10 cellular contexts compared by ENCODE assay signal in the genomic region with DNA sequence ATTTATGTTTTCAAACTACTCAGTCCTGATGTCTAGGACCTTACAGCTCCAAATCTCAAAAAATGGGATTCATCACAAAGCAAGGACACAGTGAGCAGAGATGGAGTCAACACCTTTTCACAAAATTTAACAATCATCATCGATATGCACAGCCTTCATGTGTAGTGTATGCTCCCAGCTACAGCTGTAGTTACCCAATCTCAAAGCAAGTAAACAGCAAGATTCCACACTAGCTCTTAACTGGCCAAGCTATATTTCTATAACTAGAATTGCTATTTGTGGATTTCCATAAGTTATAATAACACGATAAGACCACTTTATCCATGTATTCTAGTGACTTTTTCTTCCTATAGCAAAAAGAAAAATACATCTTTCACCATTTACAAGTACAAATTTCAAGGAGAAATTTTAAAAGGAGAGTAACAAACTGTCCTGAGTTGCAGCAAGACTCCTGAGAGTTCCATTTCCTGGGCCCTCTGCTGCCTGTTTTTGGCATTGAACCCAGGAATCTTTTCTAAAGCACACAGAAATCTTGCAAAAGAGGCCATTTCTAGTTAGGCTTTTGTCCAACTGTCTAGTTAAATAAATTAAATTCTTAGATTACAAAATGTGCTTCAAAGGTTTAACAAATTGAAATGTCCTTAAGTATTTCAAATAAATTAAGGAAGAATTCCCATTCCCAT.
A peak's percentile ranks its signal among the peaks of the same experiment; 100 is the strongest.
DNase-seq lines count a peak whose midpoint lies in the region; ATAC-seq and TF ChIP-seq lines count a peak whose summit lies in the region.
"Had no signal": no experiment of that assay in that cellular context is flagged by ENCODE, and none has a peak within 500 bp of the region (broad histone marks: within the 10 kb centered on the region; RNA-seq: fewer than 3 reads in every experiment).

No MANE protein-coding gene starts in this region.

- no peaks in the 10 kb centered on the region for H3K9me3 ChIP-seq in AG04450 (ENCODE audit: control insufficient read depth, insufficient read depth, low read length)
- no peaks in the 10 kb centered on the region for H3K9me3 ChIP-seq in SK-N-SH

- no peak overlapping the region for H3K27ac Mint-ChIP-seq in activated naive CD4-positive, alpha-beta T cell treated with anti-CD3 and anti-CD28 coated beads for 36 hours
- H3K27ac Mint-ChIP-seq: activated naive CD4-positive, alpha-beta T cell treated with anti-CD3 and anti-CD28 coated beads, Interleukin-2, amount 50 U/mL, for 24 hours had no signal

- no peaks in the 10 kb centered on the region for H3K36me3 Mint-ChIP-seq in activated naive CD4-positive, alpha-beta T cell treated with anti-CD3 and anti-CD28 coated beads for 36 hours (ENCODE audit: low read depth)
- H3K36me3 Mint-ChIP-seq: activated naive CD4-positive, alpha-beta T cell treated with anti-CD3 and anti-CD28 coated beads, Interleukin-2, amount 50 U/mL, for 24 hours had no signal

- H3K9me2 ChIP-seq in SK-N-SH, result no peaks in the 10 kb centered on the region

- H3K27me3 Mint-ChIP-seq in activated naive CD4-positive, alpha-beta T cell treated with anti-CD3 and anti-CD28 coated beads for 36 hours (ENCODE audit: low read depth), result peaks cover 2% of the 10 kb centered on the region

- no peaks in the 10 kb centered on the region for H3K9me3 Mint-ChIP-seq in activated naive CD4-positive, alpha-beta T cell treated with anti-CD3 and anti-CD28 coated beads for 36 hours
- H3K9me3 Mint-ChIP-seq: activated naive CD4-positive, alpha-beta T cell treated with anti-CD3 and anti-CD28 coated beads, Interleukin-2, amount 50 U/mL, for 24 hours had no signal

- CTCF ChIA-PET in AG04450 (lab: Charles Lee) (interaction anchor here (0.5 to 0.9 kb wide), 3 partner anchors 615 to 796 kb away, joined by 3 to 7 read pairs (median 5); no protein-coding TSS in a partner anchor), SK-N-SH (lab: Yijun Ruan, JAX) (interaction anchor here (0.7 to 1.8 kb wide), 20 partner anchors 9 to 796 kb away, joined by 3 to 17 read pairs (median 4); no protein-coding TSS in a partner anchor)
- CTCF ChIA-PET in activated naive CD4-positive, alpha-beta T cell treated with anti-CD3 and anti-CD28 coated beads for 36 hours (lab: Charles Lee), result no interaction called here

- 33% methylated on average over 2 of the region's 2 CpGs for WGBS in SK-N-SH (ENCODE audit: low lambda C conversion rate)

- peak; percentile 51 for TF ChIP-seq RAD21 in SK-N-SH (IDR thresholded peaks at IDR 0.05; ENCODE audit: low read length)

- H3K4me1 ChIP-seq in SK-N-SH (ENCODE audit: control insufficient read depth in 1 of 2, insufficient read depth in 2 of 2, low read depth in 1 of 2, low read length in 1 of 2), result peaks cover 0 to 21% of the 10 kb centered on the region in 2 experiments; a peak in 2 of 4 replicates

- intact Hi-C loops in activated naive CD4-positive, alpha-beta T cell treated with anti-CD3 and anti-CD28 coated beads for 36 hours (cut with micrococcal nuclease), result loop anchor here (10.0 kb wide), 1 partner anchor 426 kb away; no protein-coding TSS in a partner anchor

- DNase-seq in AG04450 (ENCODE audit: low read depth, low spot score) (no peak), H7 (peak; percentile 3), SK-N-SH (peak; percentile 14), iris pigment epithelial cell (ENCODE audit: low read depth) (peak; percentile 38)
- DNase-seq in activated naive CD4-positive, alpha-beta T cell treated with anti-CD3 and anti-CD28 coated beads for 36 hours, result no peak
- DNase-seq: stimulated activated naive CD4-positive, alpha-beta T cell had no signal

- TF ChIP-seq CTCF in AG04450 (IDR thresholded peaks at IDR 0.05; ENCODE audit: low read depth, low read length) (peak; percentile 29), SK-N-SH (IDR thresholded peaks at IDR 0.05) (peak; percentile 45)

- H4K20me1 ChIP-seq in SK-N-SH (ENCODE audit: insufficient read depth), result no peaks in the 10 kb centered on the region

- no peaks in the 10 kb centered on the region for H3K79me2 ChIP-seq in SK-N-SH (ENCODE audit: insufficient read depth)

- no peaks in the 10 kb centered on the region for H3K36me3 ChIP-seq in H7 (replicated peaks; ENCODE audit: control insufficient read depth, insufficient read depth, low read length)
- H3K36me3 ChIP-seq in SK-N-SH (replicated peaks in 1 of 2; ENCODE audit: control insufficient read depth in 1 of 2, insufficient read depth in 2 of 2, low read length in 1 of 2), result no peaks in the 10 kb centered on the region

- no peak for ATAC-seq in HG03097 (IDR thresholded peaks at IDR 0.05; ENCODE audit: low FRiP score, unreplicated experiment)
- ATAC-seq in GM18868 (IDR thresholded peaks at IDR 0.05; ENCODE audit: unreplicated experiment), result no peak
- ATAC-seq in HG03342 (IDR thresholded peaks at IDR 0.05; ENCODE audit: unreplicated experiment), result no peak

- no peak overlapping the region for H3K27ac ChIP-seq in AG04450 (ENCODE audit: low read depth, low read length)
- H3K27ac ChIP-seq in SK-N-SH (ENCODE audit: low read depth in 2 of 2, low read length in 1 of 2), result peak overlapping the region in 1 of 2 experiments; percentile 94; a peak in 2 of 4 replicates

- H3K4me3 Mint-ChIP-seq in activated naive CD4-positive, alpha-beta T cell treated with anti-CD3 and anti-CD28 coated beads for 36 hours, result no peak overlapping the region
- H3K4me3 Mint-ChIP-seq: activated naive CD4-positive, alpha-beta T cell treated with anti-CD3 and anti-CD28 coated beads, Interleukin-2, amount 50 U/mL, for 24 hours had no signal

- H3K4me1 Mint-ChIP-seq in activated naive CD4-positive, alpha-beta T cell treated with anti-CD3 and anti-CD28 coated beads for 36 hours (ENCODE audit: low read depth), result no peaks in the 10 kb centered on the region
- H3K4me1 Mint-ChIP-seq: activated naive CD4-positive, alpha-beta T cell treated with anti-CD3 and anti-CD28 coated beads, Interleukin-2, amount 50 U/mL, for 24 hours had no signal

- H3K4me3 ChIP-seq in AG04450 (ENCODE audit: low read depth, low read length) (no peak overlapping the region), H7 (ENCODE audit: insufficient read depth, low read depth, low read length) (no peak overlapping the region), SK-N-SH (ENCODE audit: low read depth in 2 of 2, low read length in 1 of 2) (no peak overlapping the region)

- no peak overlapping the region for H3K9ac ChIP-seq in SK-N-SH

- no peaks in the 10 kb centered on the region for H3F3A ChIP-seq in SK-N-SH (replicated peaks; ENCODE audit: insufficient read depth)

- no peak for TF ChIP-seq EP300 in SK-N-SH (IDR thresholded peaks at IDR 0.05; ENCODE audit: borderline replicate concordance in 1 of 2, low read depth in 1 of 2, low read length in 1 of 2)

- POLR2A ChIA-PET in AG04450 (lab: Yijun Ruan, JAX) (no interaction called here), SK-N-SH (lab: Yijun Ruan, JAX) (no interaction called here)

- no peaks in the 10 kb centered on the region for H3K27me3 ChIP-seq in AG04450 (ENCODE audit: control insufficient read depth, insufficient read depth, low read length)
- H3K27me3 ChIP-seq in H7 (ENCODE audit: control insufficient read depth, insufficient read depth, low read length), result no peaks in the 10 kb centered on the region
- H3K27me3 ChIP-seq in SK-N-SH (ENCODE audit: insufficient read depth), result no peaks in the 10 kb centered on the region

- H3K4me2 ChIP-seq in SK-N-SH, result no peak overlapping the region

- no peak overlapping the region for H2AFZ ChIP-seq in SK-N-SH (ENCODE audit: low read depth)

TF ChIP-seq in SK-N-SH, 30 proteins besides CTCF, POLR2A, EP300 and RAD21:
- TF ChIP-seq SMC3 (IDR thresholded peaks at IDR 0.05; ENCODE audit: low read depth, low read length) (peak; percentile 51), GABPA (IDR thresholded peaks at IDR 0.05; ENCODE audit: low read depth) (no peak)

Comparison
In these comparisons a context has a peak if more than half of its experiments do, and no peak if none do; other contexts are left out.
1. DNase-seq: peak in H7 (single experiment), SK-N-SH (single experiment) and iris pigment epithelial cell (single experiment); none in AG04450 (single experiment) and activated naive CD4-positive, alpha-beta T cell treated with anti-CD3 and anti-CD28 coated beads for 36 hours (single experiment).